23 cellular contexts compared by ENCODE assay signal in the genomic region with DNA sequence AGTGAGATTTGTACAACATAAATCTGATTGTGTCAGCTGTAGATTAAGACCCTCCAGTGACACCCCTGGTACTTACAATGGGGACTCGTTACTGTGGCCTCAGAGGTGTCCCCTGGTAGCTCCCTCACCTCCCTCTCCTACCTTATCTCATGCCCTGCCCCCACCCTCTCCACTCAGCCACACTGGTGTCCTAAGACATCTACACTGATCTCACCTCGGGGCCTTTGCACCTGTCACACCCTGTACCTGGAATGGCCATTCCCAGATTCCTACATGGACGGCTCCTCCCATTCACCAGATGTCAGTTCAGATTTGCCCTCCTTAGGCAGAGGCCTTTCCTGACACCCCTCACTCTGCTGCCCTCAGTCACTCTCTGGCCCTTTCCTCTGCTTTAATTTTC.
"Had no signal": no experiment of that assay in that cellular context is flagged by ENCODE, and none has a peak within 500 bp of the region (broad histone marks: within the 10 kb centered on the region; RNA-seq: fewer than 3 reads in every experiment).

No MANE protein-coding gene starts in this region.

- H3K4me1 Mint-ChIP-seq: WTC11 had no signal

- H3K36me3 Mint-ChIP-seq: WTC11 had no signal

- H3K9me3 Mint-ChIP-seq: activated naive CD4-positive, alpha-beta T cell treated with anti-CD3 and anti-CD28 coated beads, Interleukin-2, amount 50 U/mL, for 24 hours; T-helper 1 cell treated with Interleukin-12 subunit alpha and Interleukin-12 subunit beta and Interleukin-4 antibody, amounts not matched to agents 30 μg/mL and 1 μg/mL, for 36 hours had no signal

- H3K27ac Mint-ChIP-seq: activated naive CD4-positive, alpha-beta T cell treated with anti-CD3 and anti-CD28 coated beads, Interleukin-2, amount 50 U/mL, for 24 hours; T-helper 1 cell treated with Interleukin-12 subunit alpha and Interleukin-12 subunit beta and Interleukin-4 antibody, amounts not matched to agents 30 μg/mL and 1 μg/mL, for 36 hours; WTC11 had no signal

- H3K9me3 ChIP-seq: MG63 had no signal

- H3K36me3 ChIP-seq: brain microvascular endothelial cell, cardiac muscle cell, MG63 had no signal

- DNase-seq: activated CD4-positive, alpha-beta T cell treated with anti-CD3 and anti-CD28 coated beads for 48 hours; activated CD4-positive, alpha-beta T cell treated with anti-CD3 and anti-CD28 coated beads, Interleukin-2, amount 50 U/mL, for 48 hours; activated CD4-positive, CD25-positive, alpha-beta regulatory T cell treated with anti-CD3 and anti-CD28 coated beads, Interleukin-2, amount 50 U/mL, for 72 hours; amygdala; brain microvascular endothelial cell; MG63; MV-4-11; NCI-H1092 treated with DMSO at 0.1 percent for 48 hours; NCI-H1417 treated with DMSO at 0.1 percent for 48 hours; NCI-H1694; NCI-H2029; NCI-H2107; NCI-H2171 treated with DMSO at 0.1 percent for 48 hours; NCI-H345; NCI-H510A; NCI-H526 treated with DMSO at 0.1 percent for 48 hours; NCI-H82; SHP77 treated with DMSO at 0.1 percent for 48 hours; T-helper 9 cell had no signal

- H3K27ac ChIP-seq: brain microvascular endothelial cell, cardiac muscle cell had no signal

- H3K4me3 ChIP-seq: cardiac muscle cell, MG63 had no signal

- ATAC-seq: WTC11 had no signal

- H3K27me3 ChIP-seq: brain microvascular endothelial cell, cardiac muscle cell, MG63 had no signal

- H3K4me3 Mint-ChIP-seq: activated naive CD4-positive, alpha-beta T cell treated with anti-CD3 and anti-CD28 coated beads, Interleukin-2, amount 50 U/mL, for 24 hours; T-helper 1 cell treated with Interleukin-12 subunit alpha and Interleukin-12 subunit beta and Interleukin-4 antibody, amounts not matched to agents 30 μg/mL and 1 μg/mL, for 36 hours; WTC11 had no signal

- H3K27me3 Mint-ChIP-seq: activated naive CD4-positive, alpha-beta T cell treated with anti-CD3 and anti-CD28 coated beads, Interleukin-2, amount 50 U/mL, for 24 hours had no signal
